ENCODE assay signal across 8 cellular contexts in the genomic region with DNA sequence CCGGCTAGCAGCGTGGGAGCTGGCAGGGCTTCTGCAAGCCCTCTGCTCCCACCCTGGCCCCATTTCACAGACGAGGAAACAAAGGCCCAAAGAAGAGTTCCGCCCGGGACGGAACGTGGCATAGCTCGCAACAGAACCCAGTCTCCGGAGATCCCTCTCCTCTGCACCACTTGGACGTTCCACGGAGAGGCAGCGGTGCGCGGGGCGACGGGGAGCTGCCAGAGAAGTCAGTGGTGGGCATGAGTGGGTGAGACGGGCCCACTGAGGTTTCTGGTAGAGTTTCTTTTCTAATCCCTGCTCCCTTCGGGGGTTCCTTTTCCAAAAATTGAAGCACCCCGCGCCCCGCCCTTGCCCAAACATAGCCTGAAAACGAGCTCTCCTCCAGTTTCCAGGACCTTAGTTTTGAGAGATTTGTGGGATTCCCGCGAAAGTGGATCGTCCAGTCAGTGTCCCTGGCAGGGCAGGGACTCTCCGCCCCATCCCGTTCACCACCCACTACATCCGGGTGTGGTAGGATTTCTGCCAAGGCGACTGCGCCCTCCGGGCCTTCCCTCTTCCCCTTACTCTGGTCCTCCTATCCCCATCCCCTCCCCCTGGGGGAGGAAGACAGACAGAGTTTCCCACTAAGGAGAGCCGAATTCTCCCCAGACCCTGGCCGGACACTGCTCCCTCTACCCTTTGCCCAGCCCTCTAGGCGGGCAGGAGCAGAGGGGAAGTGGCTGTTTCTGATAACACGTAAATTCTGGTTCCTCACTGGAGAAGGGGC. TPM values are rescaled to one million over a fixed set of nuclear protein-coding genes. Genes with fewer than 3 reads are reported as not detected.
DNase-seq lines count a peak whose midpoint lies in the region; ATAC-seq, FAIRE-seq and TF ChIP-seq lines count a peak whose summit lies in the region.

No MANE protein-coding gene starts in this region.

- H3K27me3 Mint-ChIP-seq in CD8-positive, alpha-beta T cell (ENCODE audit: low read depth) = peaks cover 23% of the 10 kb centered on the region
- H3K27me3 Mint-ChIP-seq in astrocyte (ENCODE audit: low read depth, unreplicated experiment) = peaks cover 56% of the 10 kb centered on the region

- H3K9ac ChIP-seq in astrocyte (ENCODE audit: low read length) (peak overlapping the region; percentile 78), rectal smooth muscle tissue (ENCODE audit: low read length) (no peak overlapping the region)

- intact Hi-C loops in CD8-positive, alpha-beta T cell (cut with DNase I, micrococcal nuclease) = loop anchor here (1.0 to 10.0 kb wide), 9 partner anchors 12 to 483 kb away; a partner anchor contains a TSS

- CTCF ChIA-PET in CD8-positive, alpha-beta T cell (lab: Charles Lee) = interaction anchor here (0.9 to 3.1 kb wide), 25 partner anchors 10 to 494 kb away, joined by 3 to 32 read pairs (median 5); no protein-coding TSS in a partner anchor

- H3K4me3 Mint-ChIP-seq in CD8-positive, alpha-beta T cell = peak overlapping the region; percentile 81
- H3K4me3 Mint-ChIP-seq in astrocyte (ENCODE audit: unreplicated experiment) = peak overlapping the region; percentile 82

- peak overlapping the region; percentile 84 for H2AFZ ChIP-seq in astrocyte (ENCODE audit: low read depth, low read length)

- H3K9me3 Mint-ChIP-seq in CD8-positive, alpha-beta T cell = no peaks in the 10 kb centered on the region
- peaks cover 2% of the 10 kb centered on the region for H3K9me3 Mint-ChIP-seq in astrocyte (ENCODE audit: unreplicated experiment)

- DNase-seq in CD8-positive, alpha-beta T cell = no peak
- DNase-seq in Kasumi-1 (lab: John Stamatoyannopoulos, UW) (peak; percentile 7 to 30), astrocyte (ENCODE audit: low read depth) (peak; percentile 50), hypothalamus (lab: John Stamatoyannopoulos, UW) (peak in 31 of 51 donors; percentile 21 to 79 (median 48)), NCI-H128 (lab: John Stamatoyannopoulos, UW; ENCODE audit: unreplicated experiment) (no peak)
- no peak for DNase-seq in stimulated activated naive CD4-positive, alpha-beta T cell treated with Interleukin-2 at 50 U/mL for 16 hours (lab: John Stamatoyannopoulos, UW)

- H3K27ac ChIP-seq in CD8-positive, alpha-beta T cell (ENCODE audit: low read depth, low read length) = no peak overlapping the region
- H3K27ac ChIP-seq in astrocyte (ENCODE audit: low read depth, low read length) (no peak overlapping the region), rectal smooth muscle tissue (ENCODE audit: low read depth, low read length) (peak overlapping the region; percentile 7)

- ATAC-seq in CD8-positive, alpha-beta T cell = peak; percentile 14
- peak; percentile 6 for ATAC-seq in GM19467 (IDR thresholded peaks at IDR 0.05; ENCODE audit: unreplicated experiment)

- no peak overlapping the region for H3K27ac Mint-ChIP-seq in CD8-positive, alpha-beta T cell
- no peak overlapping the region for H3K27ac Mint-ChIP-seq in astrocyte (ENCODE audit: unreplicated experiment)

- TF ChIP-seq CTCF in CD8-positive, alpha-beta T cell (IDR thresholded peaks at IDR 0.05) = peak; percentile 62
- no peak for TF ChIP-seq CTCF in astrocyte (IDR thresholded peaks at IDR 0.05; ENCODE audit: insufficient read depth, low read depth, low read length)

- H3K27me3 ChIP-seq in CD8-positive, alpha-beta T cell (ENCODE audit: insufficient read depth, low read length) = peaks cover 9% of the 10 kb centered on the region
- H3K27me3 ChIP-seq in astrocyte (ENCODE audit: insufficient read depth, low read length) = peaks cover 6% of the 10 kb centered on the region
- peaks cover 2% of the 10 kb centered on the region for H3K27me3 ChIP-seq in rectal smooth muscle tissue (ENCODE audit: control insufficient read depth, insufficient read depth, low read length)

- H3K4me3 ChIP-seq in CD8-positive, alpha-beta T cell (ENCODE audit: low read depth, low read length) = peak overlapping the region; percentile 88
- H3K4me3 ChIP-seq in astrocyte (ENCODE audit: insufficient read depth, low read depth, low read length) (peak overlapping the region; percentile 71), rectal smooth muscle tissue (ENCODE audit: low read length) (peak overlapping the region; percentile 70)

- H3K36me3 Mint-ChIP-seq in CD8-positive, alpha-beta T cell = peaks cover 2% of the 10 kb centered on the region
- peaks cover 2% of the 10 kb centered on the region for H3K36me3 Mint-ChIP-seq in astrocyte (ENCODE audit: low read depth, unreplicated experiment)

- peaks cover 34% of the 10 kb centered on the region for H4K20me1 ChIP-seq in astrocyte (ENCODE audit: insufficient read depth, low read length)

- H3K4me1 Mint-ChIP-seq in CD8-positive, alpha-beta T cell (ENCODE audit: low read depth) = peaks cover 19% of the 10 kb centered on the region
- no peaks in the 10 kb centered on the region for H3K4me1 Mint-ChIP-seq in astrocyte (ENCODE audit: low read depth, unreplicated experiment)

- H3K4me2 ChIP-seq in astrocyte (ENCODE audit: low read length) = peak overlapping the region; percentile 97

- H3K79me2 ChIP-seq in astrocyte (ENCODE audit: insufficient read depth, low read length) = peaks cover 34% of the 10 kb centered on the region

- FAIRE-seq in astrocyte (lab: Jason Lieb, UNC) = no peak

- no peaks in the 10 kb centered on the region for H3K9me3 ChIP-seq in CD8-positive, alpha-beta T cell (ENCODE audit: low read length)
- no peaks in the 10 kb centered on the region for H3K9me3 ChIP-seq in astrocyte (ENCODE audit: insufficient read depth, low read depth, low read length)

- peaks cover 20% of the 10 kb centered on the region for H3K4me1 ChIP-seq in CD8-positive, alpha-beta T cell (ENCODE audit: insufficient read depth, low read length)
- peaks cover 21% of the 10 kb centered on the region for H3K4me1 ChIP-seq in astrocyte (ENCODE audit: insufficient read depth, low read length)
- H3K4me1 ChIP-seq in rectal smooth muscle tissue (ENCODE audit: control insufficient read depth, insufficient read depth, low read length) = peaks cover 11% of the 10 kb centered on the region

- POLR2A ChIA-PET in CD8-positive, alpha-beta T cell (lab: Charles Lee) = interaction anchor here (0.9 kb wide), 1 partner anchor 10 kb away, joined by 3 read pairs; no protein-coding TSS in a partner anchor

- no peaks in the 10 kb centered on the region for H3K36me3 ChIP-seq in CD8-positive, alpha-beta T cell (ENCODE audit: insufficient read depth, low read length)
- H3K36me3 ChIP-seq in astrocyte (ENCODE audit: insufficient read depth, low read length) = no peaks in the 10 kb centered on the region
- H3K36me3 ChIP-seq in rectal smooth muscle tissue (ENCODE audit: control insufficient read depth, insufficient read depth, low read length) = no peaks in the 10 kb centered on the region

RNA-seq across cellular contexts. Expression of a gene that starts 0.8 kb away (rescaled TPM):
- total RNA-seq in CD8-positive, alpha-beta T cell = 1 to 10 TPM; 6.4 to 6.9 TPM
- total RNA-seq in astrocyte = 16.9 and 17.7 TPM in 2 replicates

Comparison
In these comparisons a context has a peak if more than half of its experiments do, and no peak if none do; other contexts are left out.
1. DNase-seq: peak in Kasumi-1 (2 of 2), astrocyte (single experiment) and hypothalamus (31 of 51); none in CD8-positive, alpha-beta T cell (0 of 7), stimulated activated naive CD4-positive, alpha-beta T cell treated with Interleukin-2 at 50 U/mL for 16 hours (single experiment) and NCI-H128 (single experiment).
2. Peak in every context shown above with its lines, with median percentiles within 50 percentile points of each other: H3K4me3 ChIP-seq.